Comparison of ENCODE assay signal across 8 cellular contexts in the genomic region with DNA sequence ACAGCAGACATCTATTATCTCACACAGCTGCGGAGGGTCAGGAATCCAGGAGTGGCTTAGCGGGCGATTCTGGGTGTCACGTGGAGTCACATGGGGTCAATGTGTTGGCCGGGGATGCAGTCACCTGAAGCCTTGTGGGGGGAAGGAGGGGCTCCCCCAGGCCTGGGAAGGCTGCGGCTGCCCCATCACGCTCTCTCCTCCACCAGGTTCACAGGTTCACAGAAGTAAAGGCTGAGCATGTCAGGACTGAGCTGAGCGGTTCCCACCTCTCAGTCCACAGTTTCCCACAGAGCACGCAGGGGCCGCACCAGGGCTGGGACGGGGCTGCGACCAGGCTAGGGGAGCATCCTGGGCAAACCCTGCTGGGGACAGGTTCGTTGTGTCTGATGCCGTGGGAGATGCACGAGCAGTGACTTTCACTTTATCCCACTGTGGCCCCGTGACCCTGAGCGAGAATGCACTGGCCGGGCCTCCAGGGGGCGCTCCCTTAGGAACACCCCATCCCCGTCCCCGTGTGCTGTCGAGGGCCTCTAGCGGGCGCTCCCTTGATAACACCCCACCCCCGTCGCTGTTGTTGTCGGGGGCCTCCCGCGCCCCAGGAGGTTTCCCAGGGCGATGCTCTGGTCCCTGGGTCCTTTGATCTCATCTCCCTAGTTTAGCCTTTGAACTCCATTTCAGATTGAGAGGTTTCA.
DNase-seq lines count a peak whose midpoint lies in the region; FAIRE-seq and TF ChIP-seq lines count a peak whose summit lies in the region.

No MANE protein-coding gene starts in this region.

- TF ChIP-seq CTCF in GM12801 (IDR thresholded peaks at IDR 0.05; ENCODE audit: extremely low read depth, insufficient read length) (peak; percentile 39), LNCaP clone FGC (IDR thresholded peaks at IDR 0.05; ENCODE audit: control insufficient read depth, extremely low read depth, insufficient read depth) (peak; percentile 99), WERI-Rb-1 (IDR thresholded peaks at IDR 0.05; ENCODE audit: low read depth, low read length) (peak; percentile 100), bronchial epithelial cell (IDR thresholded peaks at IDR 0.05; ENCODE audit: insufficient read depth, low read length, severe bottlenecking) (peak; percentile 100), kidney epithelial cell (IDR thresholded peaks at IDR 0.05; ENCODE audit: insufficient read depth, low read length, poor library complexity, severe bottlenecking) (peak; percentile 100)

- H3K27me3 ChIP-seq in WERI-Rb-1 (ENCODE audit: insufficient read depth, low read depth, severe bottlenecking), result no peaks in the 10 kb centered on the region
- H3K27me3 ChIP-seq in bronchial epithelial cell (ENCODE audit: control insufficient read depth, insufficient read depth, low read length), result no peaks in the 10 kb centered on the region
- H3K27me3 ChIP-seq in kidney epithelial cell (ENCODE audit: control insufficient read depth, insufficient read depth, low read length), result no peaks in the 10 kb centered on the region

- no peaks in the 10 kb centered on the region for H3K9me3 ChIP-seq in WERI-Rb-1 (ENCODE audit: severe bottlenecking)

- H3K4me3 ChIP-seq in LNCaP clone FGC (ENCODE audit: low read depth, low read length) (peak overlapping the region; percentile 37), WERI-Rb-1 (ENCODE audit: low read depth, low read length) (peak overlapping the region; percentile 35), bronchial epithelial cell (ENCODE audit: low read depth, low read length) (peak overlapping the region; percentile 1), kidney epithelial cell (ENCODE audit: low read depth, low read length) (peak overlapping the region; percentile 3)

- peak; percentile 53 for DNase-seq in H4 (ENCODE audit: low spot score)
- DNase-seq in LNCaP clone FGC (ENCODE audit: low read depth), result no peak
- DNase-seq in WERI-Rb-1, result peak; percentile 93
- peak; percentile 29 for DNase-seq in bronchial epithelial cell (ENCODE audit: low read depth)
- DNase-seq in kidney epithelial cell (ENCODE audit: low read depth), result no peak
- peak; percentile 77 to 82 (median 80) for DNase-seq in stimulated activated CD4-positive, alpha-beta T cell treated with anti-CD3 and anti-CD28 coated beads, Interleukin-1b, Interleukin-23, amount 100 ng/mL, for 24 hours (ENCODE audit: low read depth in 4 of 4, low spot score in 1 of 4)
- no peak for DNase-seq in DMS114 treated with DMSO at 0.1 percent for 48 hours (lab: John Stamatoyannopoulos, UW; ENCODE audit: unreplicated experiment)

- H3K27ac ChIP-seq in WERI-Rb-1, result peak overlapping the region; percentile 71

- no peak for FAIRE-seq in bronchial epithelial cell (lab: Jason Lieb, UNC)

- H3K36me3 ChIP-seq in WERI-Rb-1 (no peaks in the 10 kb centered on the region; the same call in 1 of the 2 replicates), bronchial epithelial cell (ENCODE audit: control insufficient read depth, insufficient read depth, low read length) (peaks cover 5% of the 10 kb centered on the region), kidney epithelial cell (ENCODE audit: control insufficient read depth, insufficient read depth, low read length) (no peaks in the 10 kb centered on the region)

Comparison
In these comparisons a context has a peak if more than half of its experiments do, and no peak if none do; other contexts are left out.
1. CTCF ChIP-seq: peak in every context shown above with its lines; median percentile 100 in WERI-Rb-1; 100 in bronchial epithelial cell; 100 in kidney epithelial cell; 99 in LNCaP clone FGC; 39 in GM12801.
2. DNase-seq: peak in H4 (single experiment), WERI-Rb-1 (single experiment), bronchial epithelial cell (single experiment) and stimulated activated CD4-positive, alpha-beta T cell treated with anti-CD3 and anti-CD28 coated beads, Interleukin-1b, Interleukin-23, amount 100 ng/mL, for 24 hours (4 of 4); none in LNCaP clone FGC (single experiment), kidney epithelial cell (single experiment) and DMS114 treated with DMSO at 0.1 percent for 48 hours (single experiment).
3. Peak in every context shown above with its lines, with median percentiles within 50 percentile points of each other: H3K4me3 ChIP-seq.